Comparison of ENCODE assay signal across 2 cellular contexts in the genomic region with DNA sequence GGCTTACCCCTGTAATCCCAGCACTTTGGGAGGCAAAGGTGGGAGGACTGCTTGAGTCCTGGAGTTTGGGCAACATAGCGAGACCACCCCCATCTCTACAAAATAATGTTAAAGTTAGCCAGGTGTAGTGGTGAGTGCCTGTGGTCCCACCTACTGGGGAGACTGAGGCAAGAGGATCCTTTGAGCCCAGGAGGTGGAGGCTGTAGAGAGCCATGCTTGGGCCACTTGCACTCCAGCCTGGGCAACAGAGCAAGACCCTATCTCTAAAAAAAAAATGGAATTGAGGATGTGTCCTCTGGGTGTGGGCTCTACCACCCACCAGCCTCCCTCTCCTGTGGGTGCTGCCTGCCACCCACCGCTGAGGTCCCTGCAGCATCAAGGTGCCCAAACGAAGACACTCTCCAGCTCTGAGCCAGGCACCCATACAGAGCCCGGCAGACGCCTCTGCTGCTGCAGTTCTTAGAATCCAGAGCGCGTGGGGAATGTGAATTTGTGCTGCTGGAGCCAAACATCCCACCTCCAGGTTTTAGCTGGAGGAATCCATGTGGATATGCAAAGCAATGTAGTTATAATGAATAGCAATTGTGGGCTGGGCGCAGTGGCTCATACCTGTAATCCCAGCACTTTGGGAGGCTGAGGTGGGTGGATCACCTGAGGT.
TF ChIP-seq lines count a peak whose summit lies in the region.

No MANE protein-coding gene starts in this region.

TF ChIP-seq in IMR-90, 13 proteins besides CTCF, POLR2A, EP300 and RAD21:
- TF ChIP-seq FOS (IDR thresholded peaks at IDR 0.05; ENCODE audit: low read depth, low read length) (no peak), USF2 (IDR thresholded peaks at IDR 0.05; ENCODE audit: low read depth, low read length) (no peak), SMC3 (IDR thresholded peaks at IDR 0.05; ENCODE audit: low read depth, low read length) (no peak)
TF ChIP-seq in IMR-90: peak in this region for 0.

TF ChIP-seq in K562, 482 proteins besides CTCF, POLR2A, EP300 and RAD21:
- TF ChIP-seq NFRKB (IDR thresholded peaks at IDR 0.05; ENCODE audit: low read depth), result no peak
- no peak for TF ChIP-seq TCF15 (CRISPR knock-in tag; IDR thresholded peaks at IDR 0.05)
- peak; percentile 89 for TF ChIP-seq ZNF121 (CRISPR knock-in tag; conservative IDR thresholded peaks at IDR 0.05)
- no peak for TF ChIP-seq MEIS2 (IDR thresholded peaks at IDR 0.05; ENCODE audit: partially characterized antibody)
- no peak for TF ChIP-seq TAF15 (IDR thresholded peaks at IDR 0.05; ENCODE audit: low read depth, low read length)
- 0 out of 2 replicates have a peak, but pooled peaks have one; percentile 17 for TF ChIP-seq PML (IDR thresholded peaks at IDR 0.05; ENCODE audit: low read length)
- TF ChIP-seq TAL1 (IDR thresholded peaks at IDR 0.05), result no peak
- TF ChIP-seq SPI1 (IDR thresholded peaks at IDR 0.05; ENCODE audit: borderline replicate concordance, low read depth, low read length), result no peak
